In genomic region chr3:127192576-127193232, GRCh38 we compare ENCODE assay signal across 1 cellular context.
TF ChIP-seq lines count a peak whose summit lies in the region.

PRR23E (plus strand) TSS chr3:127193131; CDS start chr3:127196686, 3,555 bp downstream.

TF ChIP-seq in GM23338, 12 proteins besides CTCF, POLR2A, EP300 and RAD21 (continued from another document):
- TF ChIP-seq ZNF462 (CRISPR knock-in tag; IDR thresholded peaks at IDR 0.05), result no peak
- TF ChIP-seq ZNF331 (CRISPR knock-in tag; IDR thresholded peaks at IDR 0.05; ENCODE audit: low read depth), result no peak
- TF ChIP-seq EZH2 (IDR thresholded peaks at IDR 0.05; ENCODE audit: low read depth, unreplicated experiment), result no peak
